Comparison of ENCODE assay signal across 6 cellular contexts in genomic region chr15:76829939-76830338, GRCh38.
"Had no signal": no experiment of that assay in that cellular context is flagged by ENCODE, and none has a peak within 500 bp of the region (broad histone marks: within the 10 kb centered on the region; RNA-seq: fewer than 3 reads in every experiment).

No MANE protein-coding gene starts in this region.

- H3K4me3 Mint-ChIP-seq: GM23338, H9, IgD-negative memory B cell had no signal

- H3K4me2 ChIP-seq: GM23338 had no signal

- H2AFZ ChIP-seq: GM23338 had no signal

- H3K4me1 Mint-ChIP-seq: GM23338 had no signal

- H3K27ac ChIP-seq: HL-60 had no signal

- H3K27me3 Mint-ChIP-seq: IgD-negative memory B cell had no signal

- H3K27ac Mint-ChIP-seq: GM23338, H9, IgD-negative memory B cell had no signal

- DNase-seq: H9, HCEC 1CT had no signal

- H3K4me3 ChIP-seq: GM23338 had no signal

- ATAC-seq: GM23338, HepG2 had no signal

- H3K9me3 Mint-ChIP-seq: GM23338 had no signal
